ENCODE assay signal across 12 cellular contexts in genomic region chr11:10506013-10506370, GRCh38.
"Had no signal": no experiment of that assay in that cellular context is flagged by ENCODE, and none has a peak within 500 bp of the region (broad histone marks: within the 10 kb centered on the region; RNA-seq: fewer than 3 reads in every experiment).

No MANE protein-coding gene starts in this region.

- H3K4me1 Mint-ChIP-seq: activated naive CD8-positive, alpha-beta T cell treated with anti-CD3 and anti-CD28 coated beads for 36 hours; stimulated activated naive CD8-positive, alpha-beta T cell treated with anti-CD3 and anti-CD28 coated beads, Interleukin-15, amount 100 ng/mL, for 72 hours had no signal

- DNase-seq: activated CD4-positive, alpha-beta T cell treated with anti-CD3 and anti-CD28 coated beads, Interleukin-2, amount 50 U/mL, for 1 hour; activated naive CD8-positive, alpha-beta T cell treated with anti-CD3 and anti-CD28 coated beads for 36 hours; brain microvascular endothelial cell; effector memory CD8-positive, alpha-beta T cell; erythroblast; hippocampal formation; midbrain; ovary; stimulated activated naive CD8-positive, alpha-beta T cell treated with anti-CD3 and anti-CD28 coated beads, Interleukin-15, amount 100 ng/mL, for 72 hours; testis had no signal

- H3K27ac Mint-ChIP-seq: activated naive CD8-positive, alpha-beta T cell treated with anti-CD3 and anti-CD28 coated beads for 36 hours; activated T-helper 1 cell treated with anti-CD3 and anti-CD28 coated beads, Interleukin-12 subunit alpha, Interleukin-12 subunit beta, Interleukin-2, Interleukin-4 antibody, amounts not matched to agents 30 ng/mL and 10 ng/mL and 1 ng/mL, durations not matched to agents 14 hours and 24 hours and 36 hours; stimulated activated naive CD8-positive, alpha-beta T cell treated with anti-CD3 and anti-CD28 coated beads, Interleukin-15, amount 100 ng/mL, for 72 hours had no signal

- H3K36me3 ChIP-seq: ovary had no signal

- H3K4me3 Mint-ChIP-seq: activated naive CD8-positive, alpha-beta T cell treated with anti-CD3 and anti-CD28 coated beads for 36 hours; activated T-helper 1 cell treated with anti-CD3 and anti-CD28 coated beads, Interleukin-12 subunit alpha, Interleukin-12 subunit beta, Interleukin-2, Interleukin-4 antibody, amounts not matched to agents 30 ng/mL and 10 ng/mL and 1 ng/mL, durations not matched to agents 14 hours and 24 hours and 36 hours; effector memory CD8-positive, alpha-beta T cell; stimulated activated naive CD8-positive, alpha-beta T cell treated with anti-CD3 and anti-CD28 coated beads, Interleukin-15, amount 100 ng/mL, for 72 hours had no signal

- H3K9me3 ChIP-seq: ovary, testis had no signal

- ATAC-seq: effector memory CD8-positive, alpha-beta T cell; sciatic nerve; stimulated activated naive CD8-positive, alpha-beta T cell treated with anti-CD3 and anti-CD28 coated beads, Interleukin-15, amount 100 ng/mL, for 72 hours had no signal

- H3K27ac ChIP-seq: brain microvascular endothelial cell, ovary, testis had no signal

- H3K4me3 ChIP-seq: ovary, testis had no signal

- H3K27me3 ChIP-seq: brain microvascular endothelial cell, ovary, testis had no signal

- H3K9me3 Mint-ChIP-seq: activated naive CD8-positive, alpha-beta T cell treated with anti-CD3 and anti-CD28 coated beads for 36 hours; activated T-helper 1 cell treated with anti-CD3 and anti-CD28 coated beads, Interleukin-12 subunit alpha, Interleukin-12 subunit beta, Interleukin-2, Interleukin-4 antibody, amounts not matched to agents 30 ng/mL and 10 ng/mL and 1 ng/mL, durations not matched to agents 14 hours and 24 hours and 36 hours; effector memory CD8-positive, alpha-beta T cell; stimulated activated naive CD8-positive, alpha-beta T cell treated with anti-CD3 and anti-CD28 coated beads, Interleukin-15, amount 100 ng/mL, for 72 hours had no signal

- H3K27me3 Mint-ChIP-seq: activated naive CD8-positive, alpha-beta T cell treated with anti-CD3 and anti-CD28 coated beads for 36 hours; effector memory CD8-positive, alpha-beta T cell; stimulated activated naive CD8-positive, alpha-beta T cell treated with anti-CD3 and anti-CD28 coated beads, Interleukin-15, amount 100 ng/mL, for 72 hours had no signal

- H3K4me1 ChIP-seq: testis had no signal
